In the genomic region with DNA sequence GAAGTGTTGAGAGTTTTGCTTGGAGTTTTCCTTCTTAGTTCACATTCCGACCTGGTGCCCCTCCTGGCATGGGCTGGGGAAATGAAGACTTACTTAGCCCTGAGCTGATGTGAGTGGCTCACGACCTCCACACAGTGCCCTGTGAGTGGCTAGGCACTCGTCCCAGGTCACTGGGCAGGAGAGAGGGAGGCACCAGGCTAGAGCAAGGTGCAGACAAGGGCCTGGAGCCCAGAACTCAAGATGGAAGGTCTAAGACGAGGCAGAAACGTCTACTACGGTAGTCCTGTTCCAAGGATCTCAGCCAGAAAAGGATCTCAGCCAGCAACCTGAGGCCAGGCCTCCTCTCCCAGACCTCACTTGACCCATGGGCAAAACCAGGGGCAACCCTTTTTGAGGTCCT, we compare ENCODE assay signal across 20 cellular contexts. TPM values are rescaled to one million over a fixed set of nuclear protein-coding genes. Genes with fewer than 3 reads are reported as not detected.
DNase-seq lines count a peak whose midpoint lies in the region; ATAC-seq and TF ChIP-seq lines count a peak whose summit lies in the region.
"Had no signal": no experiment of that assay in that cellular context is flagged by ENCODE, and none has a peak within 500 bp of the region (broad histone marks: within the 10 kb centered on the region; RNA-seq: fewer than 3 reads in every experiment).

No MANE protein-coding gene starts in this region.

- H2AK5ac ChIP-seq in trophoblast cell (ENCODE audit: low read length), result no peak overlapping the region

- no peak overlapping the region for H4K91ac ChIP-seq in trophoblast cell (ENCODE audit: low read depth, low read length)

- no peak overlapping the region for H3K4me3 Mint-ChIP-seq in activated T-cell treated with anti-CD3 and anti-CD28 coated beads, Interleukin-2, amount 50 U/mL, for 72 hours
- H3K4me3 Mint-ChIP-seq in activated CD8-positive, alpha-beta T cell treated with anti-CD3 and anti-CD28 coated beads for 36 hours, result no peak overlapping the region
- H3K4me3 Mint-ChIP-seq: CD4-positive, alpha-beta T cell had no signal

- no CpG with 5 or more reads among the region's 6 CpGs for WGBS in trophoblast cell (ENCODE audit: extremely low coverage, insufficient coverage, insufficient read length)

- H2BK120ac ChIP-seq in trophoblast cell (ENCODE audit: insufficient read depth, low read length, poor library complexity), result no peak overlapping the region

- H2BK12ac ChIP-seq in trophoblast cell (ENCODE audit: low read length), result no peak overlapping the region

- H3K27ac ChIP-seq in trophoblast cell (ENCODE audit: low read depth, low read length), result no peak overlapping the region
- H3K27ac ChIP-seq: GM23248, HL-60 had no signal

- H3K4me3 ChIP-seq in trophoblast cell (ENCODE audit: low read depth, low read length), result no peak overlapping the region
- H3K4me3 ChIP-seq: GM23248 had no signal

- TF ChIP-seq CTCF in activated CD8-positive, alpha-beta T cell treated with anti-CD3 and anti-CD28 coated beads for 36 hours (IDR thresholded peaks at IDR 0.05), result no peak

- peak overlapping the region; percentile 38 for H3K27ac Mint-ChIP-seq in activated T-cell treated with anti-CD3 and anti-CD28 coated beads, Interleukin-2, amount 50 U/mL, for 72 hours
- H3K27ac Mint-ChIP-seq in activated CD8-positive, alpha-beta T cell treated with anti-CD3 and anti-CD28 coated beads for 36 hours, result peak overlapping the region; percentile 71
- H3K27ac Mint-ChIP-seq: CD4-positive, alpha-beta T cell had no signal

- no peaks in the 10 kb centered on the region for H3K9me3 ChIP-seq in trophoblast cell (ENCODE audit: insufficient read depth, low read depth, low read length)

- H3K27me3 ChIP-seq in trophoblast cell (ENCODE audit: insufficient read depth, low read length), result no peaks in the 10 kb centered on the region

- no peaks in the 10 kb centered on the region for H3K9me3 Mint-ChIP-seq in activated T-cell treated with anti-CD3 and anti-CD28 coated beads, Interleukin-2, amount 50 U/mL, for 72 hours
- H3K9me3 Mint-ChIP-seq in activated CD8-positive, alpha-beta T cell treated with anti-CD3 and anti-CD28 coated beads for 36 hours, result no peaks in the 10 kb centered on the region
- H3K9me3 Mint-ChIP-seq: CD4-positive, alpha-beta T cell had no signal

- peaks cover 71% of the 10 kb centered on the region for H3K4me1 Mint-ChIP-seq in activated T-cell treated with anti-CD3 and anti-CD28 coated beads, Interleukin-2, amount 50 U/mL, for 72 hours (ENCODE audit: low read depth)
- H3K4me1 Mint-ChIP-seq in activated CD8-positive, alpha-beta T cell treated with anti-CD3 and anti-CD28 coated beads for 36 hours (ENCODE audit: low read depth), result peaks cover 91% of the 10 kb centered on the region

- no peak overlapping the region for H4K8ac ChIP-seq in trophoblast cell (ENCODE audit: low read depth, low read length)

- POLR2A ChIA-PET in activated CD8-positive, alpha-beta T cell treated with anti-CD3 and anti-CD28 coated beads for 36 hours (lab: Charles Lee), result interaction anchor here (0.9 to 1.3 kb wide), 4 partner anchors 11 to 21 kb away, joined by 4 to 6 read pairs (median 4); no protein-coding TSS in a partner anchor

- no peaks in the 10 kb centered on the region for H3K79me1 ChIP-seq in trophoblast cell (ENCODE audit: low read length)

- no peak overlapping the region for H3K14ac ChIP-seq in trophoblast cell (ENCODE audit: low read length)

- no peak overlapping the region for H2BK5ac ChIP-seq in trophoblast cell (ENCODE audit: low read depth, low read length, poor library complexity)

- intact Hi-C loops in activated CD8-positive, alpha-beta T cell treated with anti-CD3 and anti-CD28 coated beads for 36 hours (cut with micrococcal nuclease), result no loop called here
- intact Hi-C loops in left ventricle myocardium superior (cut with micrococcal nuclease), result no loop called here

- no peak overlapping the region for H2AFZ ChIP-seq in trophoblast cell (ENCODE audit: insufficient read depth, low read length, poor library complexity)
- H2AFZ ChIP-seq: GM23248 had no signal

- peaks cover 4% of the 10 kb centered on the region in 2 experiments for H3K36me3 ChIP-seq in trophoblast cell (ENCODE audit: control insufficient read depth in 1 of 2, insufficient read depth in 2 of 2, low read length in 2 of 2)

- no peak for DNase-seq in activated T-cell treated with anti-CD3 and anti-CD28 coated beads, Interleukin-2, amount 50 U/mL, for 72 hours
- DNase-seq in activated T-cell treated with anti-CD3 and anti-CD28 coated beads, Interleukin-2, amount 50 U/mL, for 1 hour, result no peak
- DNase-seq in activated CD8-positive, alpha-beta T cell treated with anti-CD3 and anti-CD28 coated beads for 36 hours, result no peak
- DNase-seq in left ventricle myocardium superior, result peak; percentile 34
- DNase-seq in trophoblast cell, result no peak
- no peak for DNase-seq in glomerular visceral epithelial cell (ENCODE audit: extremely low spot score)
- no peak for DNase-seq in NCI-H510A (lab: John Stamatoyannopoulos, UW)
- DNase-seq in SW 1271 (lab: John Stamatoyannopoulos, UW), result no peak
- DNase-seq: CD4-positive, alpha-beta T cell; DND-41; GDM1; GM23248; KBM-7; NCI-H146; NCI-H345; NCI-H69; NK-92 treated with Interleukin-12 subunit alpha and Interleukin-12 subunit beta, amount 100 ng/mL, for 24 hours; OCI-M1; RPMI8226 had no signal

- CTCF ChIA-PET in activated CD8-positive, alpha-beta T cell treated with anti-CD3 and anti-CD28 coated beads for 36 hours (lab: Charles Lee), result interaction anchor here (0.9 to 1.3 kb wide), 3 partner anchors 13 to 39 kb away, joined by 3 to 4 read pairs (median 3); no protein-coding TSS in a partner anchor

- H3K79me2 ChIP-seq in trophoblast cell (ENCODE audit: control insufficient read depth, insufficient read depth, low read length, poor library complexity), result peaks cover 10% of the 10 kb centered on the region

- peaks cover 4 to 6% of the 10 kb centered on the region in 2 donors for H3K36me3 Mint-ChIP-seq in activated T-cell treated with anti-CD3 and anti-CD28 coated beads, Interleukin-2, amount 50 U/mL, for 72 hours (ENCODE audit: insufficient read depth in 2 of 2)
- H3K36me3 Mint-ChIP-seq in activated CD8-positive, alpha-beta T cell treated with anti-CD3 and anti-CD28 coated beads for 36 hours (ENCODE audit: low read depth), result peaks cover 25% of the 10 kb centered on the region

- no peak overlapping the region for H3K4me2 ChIP-seq in trophoblast cell (ENCODE audit: low read length)

- no peak overlapping the region for H3K18ac ChIP-seq in trophoblast cell (ENCODE audit: low read length)

- peak overlapping the region; percentile 53 for H3K4ac ChIP-seq in trophoblast cell (ENCODE audit: low read depth, low read length)

- no peak overlapping the region for H4K12ac ChIP-seq in trophoblast cell (ENCODE audit: low read depth, low read length)

- peaks cover 8% of the 10 kb centered on the region in 2 experiments for H3K4me1 ChIP-seq in trophoblast cell (ENCODE audit: control insufficient read depth in 1 of 2, insufficient read depth in 2 of 2, low read length in 2 of 2)

- no peaks in the 10 kb centered on the region for H3K27me3 Mint-ChIP-seq in activated T-cell treated with anti-CD3 and anti-CD28 coated beads, Interleukin-2, amount 50 U/mL, for 72 hours (ENCODE audit: low read depth)
- H3K27me3 Mint-ChIP-seq in activated CD8-positive, alpha-beta T cell treated with anti-CD3 and anti-CD28 coated beads for 36 hours, result no peaks in the 10 kb centered on the region
- H3K27me3 Mint-ChIP-seq: CD4-positive, alpha-beta T cell had no signal

- no peak for ATAC-seq in activated T-cell treated with anti-CD3 and anti-CD28 coated beads, Interleukin-2, amount 50 U/mL, for 72 hours (replicated peaks in 1 of 2)
- ATAC-seq in activated CD8-positive, alpha-beta T cell treated with anti-CD3 and anti-CD28 coated beads for 36 hours, result no peak
- peak; percentile 11 for ATAC-seq in left ventricle myocardium superior

- no peak overlapping the region for H3K23ac ChIP-seq in trophoblast cell (ENCODE audit: low read length)

- H3K9ac ChIP-seq in trophoblast cell (ENCODE audit: low read length), result no peak overlapping the region
- H3K9ac ChIP-seq: GM23248 had no signal

RNA-seq across cellular contexts. Expression of a gene that starts 22.4 kb away (rescaled TPM):
- total RNA-seq in activated T-cell treated with anti-CD3 and anti-CD28 coated beads, Interleukin-2, amount 50 U/mL, for 72 hours, result 100 to 1,000 TPM; 207 to 229 TPM
- total RNA-seq in activated CD8-positive, alpha-beta T cell treated with anti-CD3 and anti-CD28 coated beads for 36 hours, result 100 to 1,000 TPM; 226 to 238 TPM
- 405 TPM for total RNA-seq in left ventricle myocardium superior
- 460 and 504 TPM in 2 replicates for polyA plus RNA-seq in trophoblast cell (2013)

RNA-seq across cellular contexts. Expression of a gene that starts 50.5 kb away (rescaled TPM):
- not detected for total RNA-seq in activated T-cell treated with anti-CD3 and anti-CD28 coated beads, Interleukin-2, amount 50 U/mL, for 72 hours
- total RNA-seq in activated CD8-positive, alpha-beta T cell treated with anti-CD3 and anti-CD28 coated beads for 36 hours, result not detected
- 23.2 TPM for total RNA-seq in left ventricle myocardium superior
- polyA plus RNA-seq in trophoblast cell (2013), result 12.4 and 12.5 TPM in 2 replicates
- total RNA-seq: CD4-positive, alpha-beta T cell had no signal

Comparison
In these comparisons a context has a peak if more than half of its experiments do, and no peak if none do; other contexts are left out.
1. RNA of a gene that starts 50.5 kb away (total RNA-seq): 23.2 TPM in left ventricle myocardium superior (single experiment); not detected in activated T-cell treated with anti-CD3 and anti-CD28 coated beads, Interleukin-2, amount 50 U/mL, for 72 hours and not detected in activated CD8-positive, alpha-beta T cell treated with anti-CD3 and anti-CD28 coated beads for 36 hours; every median in the first group is over 10 times any median in the second.